8 cellular contexts compared by ENCODE assay signal in the genomic region with DNA sequence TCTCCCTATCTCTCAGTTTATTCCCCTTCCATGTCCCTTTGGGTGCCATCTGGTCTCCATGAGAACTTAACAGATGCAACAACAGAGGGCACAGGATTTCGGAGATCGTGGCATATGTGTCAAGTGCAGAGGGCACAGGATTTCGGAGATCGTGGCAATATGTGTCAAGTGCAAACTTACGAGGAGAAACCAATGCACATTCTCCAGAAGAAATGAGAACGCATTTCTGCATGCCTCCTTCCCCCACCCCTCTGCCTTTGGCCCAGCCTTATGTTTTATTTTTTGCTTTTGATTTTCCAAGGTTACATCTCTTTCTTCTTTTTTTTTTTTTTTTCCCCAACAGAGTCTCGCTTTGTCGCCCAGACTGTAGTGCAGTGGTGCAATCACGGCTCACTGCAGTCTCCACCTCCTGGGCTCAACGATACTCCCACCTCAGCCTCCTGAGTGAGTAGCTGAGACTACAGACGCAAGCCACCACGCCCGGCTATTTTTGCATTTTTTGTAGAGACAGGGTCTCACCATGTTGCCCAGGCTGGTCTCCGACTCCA. TPM values are rescaled to one million over a fixed set of nuclear protein-coding genes. Genes with fewer than 3 reads are reported as not detected.
A peak's percentile ranks its signal among the peaks of the same experiment; 100 is the strongest.
DNase-seq lines count a peak whose midpoint lies in the region; ATAC-seq and TF ChIP-seq lines count a peak whose summit lies in the region.

No MANE protein-coding gene starts in this region.

- H3K9me3 Mint-ChIP-seq in osteocyte (ENCODE audit: unreplicated experiment): no peaks in the 10 kb centered on the region

- no peak for TF ChIP-seq CTCF in esophagus squamous epithelium (IDR thresholded peaks at IDR 0.05)
- no peak for TF ChIP-seq CTCF in osteocyte (IDR thresholded peaks at IDR 0.05)

- DNase-seq in Ammon's horn (ENCODE audit: low spot score) (peak; percentile 5), esophagus squamous epithelium (lab: John Stamatoyannopoulos, UW) (no peak), osteocyte (ENCODE audit: extremely low spot score, unreplicated experiment) (no peak), RKO (ENCODE audit: low spot score) (no peak), NCI-H1436 (lab: John Stamatoyannopoulos, UW) (no peak)
- peak; percentile 42 for DNase-seq in activated CD4-positive, alpha-beta T cell treated with anti-CD3 and anti-CD28 coated beads for 48 hours

- ATAC-seq in HG02798 (IDR thresholded peaks at IDR 0.05; ENCODE audit: poor library complexity, unreplicated experiment) (peak; percentile 12), esophagus mucosa (no peak)

- H3K27me3 ChIP-seq in esophagus squamous epithelium: no peaks in the 10 kb centered on the region

- no peak for TF ChIP-seq POLR2A in esophagus squamous epithelium (IDR thresholded peaks at IDR 0.05)

- peaks cover 0 to 25% (median 13%) of the 10 kb centered on the region in 3 donors for H3K4me1 ChIP-seq in esophagus squamous epithelium

- H3K9me3 ChIP-seq in esophagus squamous epithelium: no peaks in the 10 kb centered on the region

- peaks cover 32% of the 10 kb centered on the region for H3K4me1 Mint-ChIP-seq in osteocyte (ENCODE audit: unreplicated experiment)

- WGBS in esophagus squamous epithelium, 2 donors: 42 to 50% methylated on average over 7 to 14 of the region's 14 CpGs

- H3K27ac ChIP-seq in esophagus squamous epithelium: peak overlapping the region; percentile 86 to 92 (median 88)

- peaks cover 0 to 8% (median 0%) of the 10 kb centered on the region in 3 donors for H3K36me3 ChIP-seq in esophagus squamous epithelium

- intact Hi-C loops in esophagus squamous epithelium (cut with DNase I): no loop called here

- H3K4me3 ChIP-seq in esophagus squamous epithelium: peak overlapping the region; percentile 60 to 80 (median 74)

- peaks cover 2% of the 10 kb centered on the region for H3K36me3 Mint-ChIP-seq in osteocyte (ENCODE audit: unreplicated experiment)

- H3K27ac Mint-ChIP-seq in osteocyte (ENCODE audit: unreplicated experiment): peak overlapping the region; percentile 97

- H3K27me3 Mint-ChIP-seq in osteocyte (ENCODE audit: unreplicated experiment): no peaks in the 10 kb centered on the region

- peak overlapping the region; percentile 94 for H3K4me3 Mint-ChIP-seq in osteocyte (ENCODE audit: unreplicated experiment)

RNA-seq across cellular contexts. Expression of a gene that starts 0.6 kb away (rescaled TPM):
- 1 to 10 TPM; 2.5 to 6.9 (median 5.0) TPM for total RNA-seq in esophagus squamous epithelium
- 12.2 and 13.5 TPM in 2 replicates for total RNA-seq in osteocyte
- 3.1 TPM for total RNA-seq in esophagus mucosa

RNA-seq across cellular contexts. Expression of a gene that starts 53.3 kb away (rescaled TPM):
- total RNA-seq in esophagus squamous epithelium (10 to 100 TPM; 45.1 to 78.5 (median 67.3) TPM), osteocyte (114 and 119 TPM in 2 replicates), esophagus mucosa (79.2 TPM)

RNA-seq across cellular contexts. Expression of a gene that starts 54.3 kb away (rescaled TPM):
- total RNA-seq in esophagus squamous epithelium (10 to 100 TPM in 1 of 4 donors, 1 to 10 TPM in 3; 3.8 to 13.8 (median 7.5) TPM), osteocyte (7.8 and 10.5 TPM in 2 replicates), esophagus mucosa (9.8 TPM)

Comparison
In these comparisons a context has a peak if more than half of its experiments do, and no peak if none do; other contexts are left out.
1. DNase-seq: peak in Ammon's horn (single experiment) and activated CD4-positive, alpha-beta T cell treated with anti-CD3 and anti-CD28 coated beads for 48 hours (single experiment); none in esophagus squamous epithelium (single experiment), osteocyte (single experiment), RKO (single experiment) and NCI-H1436 (single experiment).